14 cellular contexts compared by ENCODE assay signal in the genomic region with DNA sequence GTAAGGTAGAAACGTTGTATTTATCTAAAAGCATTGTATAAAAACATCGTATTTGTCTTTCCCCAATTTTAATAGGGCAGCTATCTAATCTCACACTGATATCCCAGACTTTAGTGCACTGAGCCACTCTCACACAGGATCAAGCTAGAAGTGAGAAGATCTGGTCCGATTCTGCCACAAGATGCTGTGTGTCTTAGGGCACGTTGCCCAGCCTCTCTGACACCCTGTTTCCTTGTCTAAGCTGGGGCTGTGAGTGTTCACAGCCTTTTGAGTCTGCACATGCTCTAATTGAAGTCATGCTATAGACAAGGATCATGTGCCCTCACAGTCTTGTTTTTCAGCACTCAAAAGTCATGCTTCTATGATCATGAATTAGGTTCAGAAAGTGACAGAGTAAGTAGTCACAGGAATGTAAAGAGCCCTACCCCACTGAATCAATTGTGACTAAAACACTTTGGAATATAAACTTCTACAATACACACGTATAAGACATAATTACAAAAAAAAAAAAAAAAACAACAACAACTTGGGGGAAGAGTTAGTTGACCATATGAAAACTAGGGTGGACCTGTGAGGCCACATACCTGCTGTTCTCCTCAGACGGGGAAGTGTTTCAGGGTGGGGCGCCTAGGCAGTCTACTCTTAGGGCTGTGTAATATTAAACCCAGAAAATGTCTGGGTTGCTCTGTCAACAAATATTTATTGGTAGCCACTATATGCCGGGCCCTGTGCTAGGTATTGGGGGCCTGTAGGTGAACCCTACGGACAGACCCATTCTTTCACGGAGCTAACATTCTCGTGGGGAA. TPM values are rescaled to one million over a fixed set of nuclear protein-coding genes. Genes with fewer than 3 reads are reported as not detected.
A peak's percentile ranks its signal among the peaks of the same experiment; 100 is the strongest.
DNase-seq lines count a peak whose midpoint lies in the region; ATAC-seq and TF ChIP-seq lines count a peak whose summit lies in the region.
"Had no signal": no experiment of that assay in that cellular context is flagged by ENCODE, and none has a peak within 500 bp of the region (broad histone marks: within the 10 kb centered on the region; RNA-seq: fewer than 3 reads in every experiment).

No MANE protein-coding gene starts in this region.

- H3K4me1 Mint-ChIP-seq in activated T-helper 17 cell treated with anti-CD3 and anti-CD28 coated beads, Interleukin-2, amount 50 U/mL, for 72 hours, result no peaks in the 10 kb centered on the region
- peaks cover 2% of the 10 kb centered on the region for H3K4me1 Mint-ChIP-seq in memory B cell

- intact Hi-C loops in Right ventricle myocardium superior (cut with DNase I), result loop anchor here (2.0 to 5.0 kb wide), 2 partner anchors 37 to 90 kb away; no protein-coding TSS in a partner anchor

- TF ChIP-seq EP300 in tibial nerve (IDR thresholded peaks at IDR 0.05), result no peak

- H3K9me3 ChIP-seq in right atrium auricular region (no peaks in the 10 kb centered on the region), tibial nerve (no peaks in the 10 kb centered on the region)
- H3K9me3 ChIP-seq: BE2C, prostate gland had no signal

- H3K36me3 Mint-ChIP-seq in activated T-helper 17 cell treated with anti-CD3 and anti-CD28 coated beads, Interleukin-2, amount 50 U/mL, for 72 hours (ENCODE audit: low read depth), result no peaks in the 10 kb centered on the region
- no peaks in the 10 kb centered on the region for H3K36me3 Mint-ChIP-seq in memory B cell

- H3K27me3 Mint-ChIP-seq in activated T-helper 17 cell treated with anti-CD3 and anti-CD28 coated beads, Interleukin-2, amount 50 U/mL, for 72 hours, result peaks cover 17% of the 10 kb centered on the region
- peaks cover 16% of the 10 kb centered on the region for H3K27me3 Mint-ChIP-seq in memory B cell

- ATAC-seq in Right ventricle myocardium superior (ENCODE audit: poor library complexity), result no peak
- no peak for ATAC-seq in activated T-helper 17 cell treated with anti-CD3 and anti-CD28 coated beads, Interleukin-2, amount 50 U/mL, for 72 hours (replicated peaks)
- no peak for ATAC-seq in memory B cell (ENCODE audit: low read depth)

- DNase-seq in right atrium auricular region (ENCODE audit: low spot score) (no peak), Right ventricle myocardium superior (no peak), memory B cell (ENCODE audit: low spot score in 2 of 2) (no peak), 8988T (no peak), tibial nerve (ENCODE audit: low spot score in 2 of 2) (no peak), ACHN (no peak)
- no peak for DNase-seq in stimulated activated CD4-positive, alpha-beta T cell treated with anti-CD3 and anti-CD28 coated beads, Interleukin-4, amount 100 ng/mL, for 24 hours
- DNase-seq: NK-92 treated with Interleukin-12 subunit alpha and Interleukin-12 subunit beta, amount 100 ng/mL, for 24 hours had no signal

- peak overlapping the region; percentile 34 for H3K4me3 Mint-ChIP-seq in activated T-helper 17 cell treated with anti-CD3 and anti-CD28 coated beads, Interleukin-2, amount 50 U/mL, for 72 hours
- peak overlapping the region; percentile 73 for H3K4me3 Mint-ChIP-seq in memory B cell
- H3K4me3 Mint-ChIP-seq: stimulated activated naive CD8-positive, alpha-beta T cell treated with anti-CD3 and anti-CD28 coated beads, Interleukin-15, Interleukin-2, amounts not matched to agents 100 ng/mL and 50 ng/mL, for 24 hours had no signal

- H3K27ac ChIP-seq in right atrium auricular region (peak overlapping the region; percentile 93 to 97), tibial nerve (no peak overlapping the region)
- H3K27ac ChIP-seq: HL-60 had no signal

- no peak for TF ChIP-seq POLR2A in tibial nerve (IDR thresholded peaks at IDR 0.05)

- H3K4me1 ChIP-seq in right atrium auricular region, result peaks cover 0 to 52% of the 10 kb centered on the region in 2 donors
- H3K4me1 ChIP-seq in tibial nerve, result peaks cover 0 to 47% (median 25%) of the 10 kb centered on the region in 4 donors
- H3K4me1 ChIP-seq: BE2C, prostate gland had no signal

- 85 to 87% methylated on average over 11 of the region's 11 CpGs for WGBS in tibial nerve, 2 donors

- H3K27ac Mint-ChIP-seq in activated T-helper 17 cell treated with anti-CD3 and anti-CD28 coated beads, Interleukin-2, amount 50 U/mL, for 72 hours, result no peak overlapping the region
- no peak overlapping the region for H3K27ac Mint-ChIP-seq in memory B cell
- H3K27ac Mint-ChIP-seq: activated T-cell treated with anti-CD3 and anti-CD28 coated beads, Interleukin-2, amount 50 U/mL, for 72 hours; stimulated activated naive CD8-positive, alpha-beta T cell treated with anti-CD3 and anti-CD28 coated beads, Interleukin-15, Interleukin-2, amounts not matched to agents 100 ng/mL and 50 ng/mL, for 24 hours had no signal

- H3K36me3 ChIP-seq in right atrium auricular region, result no peaks in the 10 kb centered on the region
- H3K36me3 ChIP-seq in tibial nerve, result no peaks in the 10 kb centered on the region
- H3K36me3 ChIP-seq: BE2C, prostate gland had no signal

- H3K27me3 ChIP-seq in right atrium auricular region (no peaks in the 10 kb centered on the region), tibial nerve (no peaks in the 10 kb centered on the region)
- H3K27me3 ChIP-seq: BE2C had no signal

- TF ChIP-seq CTCF in right atrium auricular region (IDR thresholded peaks at IDR 0.05), result no peak
- TF ChIP-seq CTCF in tibial nerve (IDR thresholded peaks at IDR 0.05), result no peak

- in situ Hi-C loops in ACHN (cut with HindIII; ENCODE audit: low pct_ligation_motif_present, low pct_unique_long_range_greater_than_20kb, low sequenced_read_pairs), result loop anchor here (25.0 kb wide), 1 partner anchor 122 kb away; a partner anchor contains a TSS

- no peak overlapping the region for H3K4me3 ChIP-seq in right atrium auricular region
- no peak overlapping the region for H3K4me3 ChIP-seq in tibial nerve

- H3K9me3 Mint-ChIP-seq in activated T-helper 17 cell treated with anti-CD3 and anti-CD28 coated beads, Interleukin-2, amount 50 U/mL, for 72 hours, result no peaks in the 10 kb centered on the region
- no peaks in the 10 kb centered on the region for H3K9me3 Mint-ChIP-seq in memory B cell
- H3K9me3 Mint-ChIP-seq: activated T-cell treated with anti-CD3 and anti-CD28 coated beads, Interleukin-2, amount 50 U/mL, for 72 hours; stimulated activated naive CD8-positive, alpha-beta T cell treated with anti-CD3 and anti-CD28 coated beads, Interleukin-15, Interleukin-2, amounts not matched to agents 100 ng/mL and 50 ng/mL, for 24 hours had no signal

RNA-seq across cellular contexts. Expression of a gene that starts 0.9 kb away (rescaled TPM):
- total RNA-seq in right atrium auricular region, result 100 to 1,000 TPM; 109 to 145 TPM
- 131 TPM for total RNA-seq in Right ventricle myocardium superior
- under 1 TPM; 0.41 to 0.61 TPM for total RNA-seq in activated T-helper 17 cell treated with anti-CD3 and anti-CD28 coated beads, Interleukin-2, amount 50 U/mL, for 72 hours
- total RNA-seq in tibial nerve, result 10 to 100 TPM; 50.3 to 75.3 (median 52.3) TPM

Comparison
In these comparisons a context has a peak if more than half of its experiments do, and no peak if none do; other contexts are left out.
1. H3K27ac ChIP-seq: peak in right atrium auricular region (2 of 2); none in tibial nerve (0 of 4).
2. RNA of a gene that starts 0.9 kb away (total RNA-seq): 109 to 145 TPM in right atrium auricular region, 131 TPM in Right ventricle myocardium superior (single experiment) and 50.3 to 75.3 TPM in tibial nerve; 0.41 to 0.61 TPM in activated T-helper 17 cell treated with anti-CD3 and anti-CD28 coated beads, Interleukin-2, amount 50 U/mL, for 72 hours; every median in the first group is over 10 times any median in the second.